Comparison of ENCODE assay signal across 7 cellular contexts in genomic region chr17:42010306-42010705, GRCh38. TPM values are rescaled to one million over a fixed set of nuclear protein-coding genes. Genes with fewer than 3 reads are reported as not detected.
DNase-seq lines count a peak whose midpoint lies in the region; ATAC-seq, FAIRE-seq and TF ChIP-seq lines count a peak whose summit lies in the region.
"Not testable (repeated sequence)": the region's sequence is repeated elsewhere in the genome, so short reads cannot be mapped to it uniquely, and the experiment has no call there.

No MANE protein-coding gene starts in this region.

- FAIRE-seq in astrocyte (lab: Jason Lieb, UNC): not testable (repeated sequence)

- peaks cover 52% of the 10 kb centered on the region for H3K4me1 ChIP-seq in GM23248 (ENCODE audit: insufficient read depth)
- H3K4me1 ChIP-seq in astrocyte (ENCODE audit: insufficient read depth, low read length); esophagus (ENCODE audit: control insufficient read depth in 2 of 2, insufficient read depth in 2 of 2, low read length in 1 of 2): not testable (repeated sequence)

- not testable (repeated sequence) for H3K36me3 ChIP-seq in GM23248 (ENCODE audit: low read depth); astrocyte (ENCODE audit: insufficient read depth, low read length); esophagus (ENCODE audit: control insufficient read depth in 2 of 2, insufficient read depth in 2 of 2, low read length in 1 of 2)
- peaks cover 39% of the 10 kb centered on the region for H3K36me3 ChIP-seq in MG63

- H3K27ac Mint-ChIP-seq in astrocyte (ENCODE audit: unreplicated experiment): not testable (repeated sequence)

- not testable (repeated sequence) for H3K9me2 ChIP-seq in GM23248 (ENCODE audit: insufficient read depth)

- peaks cover 20% of the 10 kb centered on the region for H3K4me1 Mint-ChIP-seq in astrocyte (ENCODE audit: low read depth, unreplicated experiment)

- not testable (repeated sequence) for H2AFZ ChIP-seq in GM23248; astrocyte (ENCODE audit: low read depth, low read length)

- H3K27ac ChIP-seq in GM23248 (peak overlapping the region; percentile 69), esophagus (ENCODE audit: low read depth in 2 of 2, low read length in 1 of 2) (peak overlapping the region; percentile 14 to 64)
- H3K27ac ChIP-seq in astrocyte (ENCODE audit: low read depth, low read length): not testable (repeated sequence)

- H3K79me2 ChIP-seq in GM23248 (ENCODE audit: insufficient read depth) (peaks cover 100% of the 10 kb centered on the region), astrocyte (ENCODE audit: insufficient read depth, low read length) (peaks cover 100% of the 10 kb centered on the region)

- peaks cover 13% of the 10 kb centered on the region for H3K36me3 Mint-ChIP-seq in astrocyte (ENCODE audit: low read depth, unreplicated experiment)

- in situ Hi-C loops in GM23248 (cut with MboI): not testable (repeated sequence)

- peak overlapping the region; percentile 25; the same call in 1 of the 2 replicates for H3K4me3 ChIP-seq in GM23248
- not testable (repeated sequence) for H3K4me3 ChIP-seq in MG63; astrocyte (ENCODE audit: insufficient read depth, low read depth, low read length); esophagus (ENCODE audit: low read depth in 1 of 2, low read length in 2 of 2)

- WGBS in GM23248 (ENCODE audit: low coverage in 1 of 2, low lambda C conversion rate in 2 of 2, missing lambda C conversion rate in 2 of 2), 2 experiments: 14 to 16% methylated on average over 7 of the region's 7 CpGs
- WGBS in esophagus, 2 donors: 44 to 45% methylated on average over 7 of the region's 7 CpGs

- not testable (repeated sequence) for H3K27me3 Mint-ChIP-seq in astrocyte (ENCODE audit: low read depth, unreplicated experiment)

- not testable (repeated sequence) for H3K9me3 ChIP-seq in GM23248 (ENCODE audit: low read depth); MG63; astrocyte (ENCODE audit: insufficient read depth, low read depth, low read length); esophagus (ENCODE audit: control insufficient read depth in 2 of 2, insufficient read depth in 1 of 2, low read depth in 1 of 2, low read length in 1 of 2)

- ATAC-seq in omental fat pad (ENCODE audit: low FRiP score): peak; percentile 33

- not testable (repeated sequence) for H3K9me3 Mint-ChIP-seq in astrocyte (ENCODE audit: unreplicated experiment)

- DNase-seq in GM23248: peak; percentile 72
- DNase-seq in MG63: peak; percentile 41
- DNase-seq in SW 1271 (lab: John Stamatoyannopoulos, UW): peak; percentile 12 to 50
- peak; percentile 29 for DNase-seq in astrocyte (ENCODE audit: low read depth)
- peak; percentile 66 for DNase-seq in iris pigment epithelial cell (ENCODE audit: low read depth)
- not testable (repeated sequence) for DNase-seq in omental fat pad (ENCODE audit: low spot score)

- H3K4me3 Mint-ChIP-seq in astrocyte (ENCODE audit: unreplicated experiment): not testable (repeated sequence)

- peaks cover 30% of the 10 kb centered on the region for H3F3A ChIP-seq in GM23248 (ENCODE audit: insufficient read depth)

- H3K9ac ChIP-seq in GM23248; astrocyte (ENCODE audit: low read length): not testable (repeated sequence)

- H3K27me3 ChIP-seq in GM23248 (replicated peaks; ENCODE audit: insufficient read depth); MG63; astrocyte (ENCODE audit: insufficient read depth, low read length); esophagus (ENCODE audit: control insufficient read depth in 1 of 2, insufficient read depth in 2 of 2, low read length in 2 of 2): not testable (repeated sequence)

- TF ChIP-seq CTCF in astrocyte (IDR thresholded peaks at IDR 0.05; ENCODE audit: insufficient read depth, low read depth, low read length); omental fat pad (IDR thresholded peaks at IDR 0.05): not testable (repeated sequence)

- not testable (repeated sequence) for H4K20me1 ChIP-seq in GM23248 (ENCODE audit: insufficient read depth)
- H4K20me1 ChIP-seq in astrocyte (ENCODE audit: insufficient read depth, low read length): peaks cover 65% of the 10 kb centered on the region

- H3K4me2 ChIP-seq in GM23248 (ENCODE audit: unreplicated experiment) (peak overlapping the region; percentile 66), astrocyte (ENCODE audit: low read length) (peak overlapping the region; percentile 28)

RNA-seq across cellular contexts. Expression of gene DNAJC7, which starts 6.9 kb away (rescaled TPM):
- total RNA-seq in GM23248 (2014; rRNA removed; shearing (Covaris generic)): 61.6 and 71.3 TPM in 2 replicates
- polyA plus RNA-seq in GM23248 (2016; fragmentation: Nextera tagmentation; extraction: Ambion mirVana) (69.3 and 73.5 TPM in 2 replicates), esophagus (10 to 100 TPM; 55.4 to 66.4 TPM)
- 121 and 123 TPM in 2 replicates for total RNA-seq in MG63 (2014; rRNA removed; shearing (Covaris generic); ENCODE audit: low replicate concordance)
- total RNA-seq in astrocyte (82.9 and 96.0 TPM in 2 replicates), omental fat pad (10 to 100 TPM; 46.5 to 72.5 (median 70.7) TPM)

RNA-seq across cellular contexts. Expression of gene NKIRAS2, which starts 9.6 kb away (rescaled TPM):
- total RNA-seq in GM23248 (2014; rRNA removed; shearing (Covaris generic)): 70.8 and 71.2 TPM in 2 replicates
- polyA plus RNA-seq in GM23248 (2016; fragmentation: Nextera tagmentation; extraction: Ambion mirVana): 66.5 and 67.5 TPM in 2 replicates
- 77.5 and 86.3 TPM in 2 replicates for total RNA-seq in MG63 (2014; rRNA removed; shearing (Covaris generic); ENCODE audit: low replicate concordance)
- total RNA-seq in astrocyte: 60.5 and 66.0 TPM in 2 replicates
- 10 to 100 TPM; 28.8 to 32.5 TPM for polyA plus RNA-seq in esophagus
- 10 to 100 TPM; 27.8 to 39.3 (median 30.4) TPM for total RNA-seq in omental fat pad

RNA-seq across cellular contexts. Expression of gene C17orf113, which starts 40.1 kb away (rescaled TPM):
- 0.13 TPM in 1 of 2 replicates, not detected in the other for total RNA-seq in GM23248 (2014; rRNA removed; shearing (Covaris generic))
- polyA plus RNA-seq in GM23248 (2016; fragmentation: Nextera tagmentation; extraction: Ambion mirVana) (not detected in 2 replicates), esophagus (under 1 TPM; 0.32 to 0.39 TPM)
- 0.05 TPM in 1 of 2 replicates, not detected in the other for total RNA-seq in MG63 (2014; rRNA removed; shearing (Covaris generic); ENCODE audit: low replicate concordance)
- total RNA-seq in astrocyte (0.19 and 0.23 TPM in 2 replicates), omental fat pad (under 1 TPM; 0.09 to 0.63 (median 0.19) TPM)

RNA-seq across cellular contexts. Expression of gene CNP, which starts 43.7 kb away (rescaled TPM):
- 58.3 and 69.4 TPM in 2 replicates for total RNA-seq in GM23248 (2014; rRNA removed; shearing (Covaris generic))
- polyA plus RNA-seq in GM23248 (2016; fragmentation: Nextera tagmentation; extraction: Ambion mirVana) (103 and 107 TPM in 2 replicates), esophagus (10 to 100 TPM; 45.2 to 49.1 TPM)
- 64.0 and 97.2 TPM in 2 replicates for total RNA-seq in MG63 (2014; rRNA removed; shearing (Covaris generic); ENCODE audit: low replicate concordance)
- total RNA-seq in astrocyte (169 and 177 TPM in 2 replicates), omental fat pad (10 to 100 TPM; 42.2 to 62.9 (median 49.8) TPM)
